11 cellular contexts compared by ENCODE assay signal in the genomic region with DNA sequence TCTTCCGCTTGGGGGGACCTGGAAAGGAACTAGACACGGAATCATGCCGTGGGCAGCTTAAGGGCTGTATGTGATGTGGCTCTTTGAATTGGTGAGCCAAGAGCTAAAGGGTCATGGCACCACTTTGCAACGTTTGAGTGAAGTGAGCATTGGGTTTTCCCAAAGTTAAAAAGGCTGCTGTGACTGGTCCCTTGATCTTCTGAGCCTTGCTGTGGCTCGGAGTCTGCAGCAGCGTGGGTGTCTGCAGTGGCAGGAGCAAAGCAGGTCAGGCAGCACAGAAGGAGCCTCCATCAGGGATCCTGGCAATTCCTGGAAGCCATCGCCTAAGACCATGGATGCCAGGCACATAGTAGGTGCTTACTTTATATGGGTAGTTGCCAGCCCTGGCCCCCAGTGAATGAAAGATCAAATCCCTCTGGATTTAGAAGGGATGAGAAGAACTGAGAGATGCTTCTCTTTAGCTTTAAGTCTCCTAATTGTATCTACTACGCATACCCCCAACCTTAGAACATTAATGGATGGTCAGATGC. TPM values are rescaled to one million over a fixed set of nuclear protein-coding genes. Genes with fewer than 3 reads are reported as not detected.
A peak's percentile ranks its signal among the peaks of the same experiment; 100 is the strongest.
DNase-seq lines count a peak whose midpoint lies in the region; ATAC-seq, FAIRE-seq and TF ChIP-seq lines count a peak whose summit lies in the region.
"Had no signal": no experiment of that assay in that cellular context is flagged by ENCODE, and none has a peak within 500 bp of the region (broad histone marks: within the 10 kb centered on the region; RNA-seq: fewer than 3 reads in every experiment).

No MANE protein-coding gene starts in this region.

- ATAC-seq in CD4-positive, alpha-beta T cell (ENCODE audit: poor library complexity): no peak
- no peak for ATAC-seq in naive thymus-derived CD4-positive, alpha-beta T cell
- ATAC-seq in upper lobe of left lung (ENCODE audit: low FRiP score in 2 of 2) (no peak), pancreas (no peak)

- no peaks in the 10 kb centered on the region for H3K27me3 ChIP-seq in CD4-positive, alpha-beta T cell (ENCODE audit: control insufficient read depth, insufficient read depth, low read length)
- peaks cover 9% of the 10 kb centered on the region; the same call in 1 of the 2 replicates for H3K27me3 ChIP-seq in HUES6 (ENCODE audit: control insufficient read depth, insufficient read depth, low read length)
- H3K27me3 ChIP-seq in naive thymus-derived CD4-positive, alpha-beta T cell (ENCODE audit: control insufficient read depth in 2 of 2, insufficient read depth in 2 of 2, low read length in 2 of 2): no peaks in the 10 kb centered on the region
- H3K27me3 ChIP-seq in upper lobe of left lung: no peaks in the 10 kb centered on the region
- H3K27me3 ChIP-seq in pancreas: no peaks in the 10 kb centered on the region

- H3K36me3 ChIP-seq in HUES6 (ENCODE audit: control insufficient read depth, insufficient read depth, low read length): no peaks in the 10 kb centered on the region
- no peaks in the 10 kb centered on the region for H3K36me3 ChIP-seq in naive thymus-derived CD4-positive, alpha-beta T cell (ENCODE audit: control insufficient read depth in 2 of 3, insufficient read depth in 3 of 3, low read length in 3 of 3)
- H3K36me3 ChIP-seq in upper lobe of left lung: no peaks in the 10 kb centered on the region
- H3K36me3 ChIP-seq in pancreas: no peaks in the 10 kb centered on the region

- no peak overlapping the region for H3K27ac ChIP-seq in CD4-positive, alpha-beta T cell (ENCODE audit: low read depth, low read length)
- H3K27ac ChIP-seq in HUES6 (ENCODE audit: low read depth, low read length) (no peak overlapping the region), upper lobe of left lung (peak overlapping the region in 1 of 4 donors; percentile 19), pancreas (no peak overlapping the region)
- H3K27ac ChIP-seq in naive thymus-derived CD4-positive, alpha-beta T cell (ENCODE audit: low read depth, low read length): no peak overlapping the region

- CTCF ChIA-PET in CD4-positive, alpha-beta T cell (lab: Charles Lee): interaction anchor here (0.6 kb wide), 1 partner anchor 10 kb away, joined by 3 read pairs; no protein-coding TSS in a partner anchor
- CTCF ChIA-PET in naive thymus-derived CD4-positive, alpha-beta T cell (lab: Charles Lee): interaction anchor here (1.3 kb wide), 1 partner anchor 45 kb away, joined by 7 read pairs; no protein-coding TSS in a partner anchor

- H3K4me1 Mint-ChIP-seq in CD4-positive, alpha-beta T cell (ENCODE audit: low read depth): peaks cover 52% of the 10 kb centered on the region
- peaks cover 33% of the 10 kb centered on the region for H3K4me1 Mint-ChIP-seq in activated T-helper 2 cell treated with anti-CD3 and anti-CD28 coated beads, Interferon-gamma antibody, Interleukin-2, Interleukin-4, amounts not matched to agents 10 μg/mL and 5 μg/mL and 100 μg/mL, durations not matched to agents 14 hours and 24 hours and 36 hours (ENCODE audit: low read depth)
- peaks cover 31 to 70% (median 48%) of the 10 kb centered on the region in 7 donors for H3K4me1 Mint-ChIP-seq in naive thymus-derived CD4-positive, alpha-beta T cell

- peaks cover 2% of the 10 kb centered on the region for H3K36me3 Mint-ChIP-seq in CD4-positive, alpha-beta T cell (ENCODE audit: low read depth)
- peaks cover 8% of the 10 kb centered on the region for H3K36me3 Mint-ChIP-seq in activated T-helper 2 cell treated with anti-CD3 and anti-CD28 coated beads, Interferon-gamma antibody, Interleukin-2, Interleukin-4, amounts not matched to agents 10 μg/mL and 5 μg/mL and 100 μg/mL, durations not matched to agents 14 hours and 24 hours and 36 hours (ENCODE audit: low read depth)
- peaks cover 0 to 4% (median 1%) of the 10 kb centered on the region in 5 donors for H3K36me3 Mint-ChIP-seq in naive thymus-derived CD4-positive, alpha-beta T cell

- DNase-seq in CD4-positive, alpha-beta T cell: no peak
- no peak for DNase-seq in activated T-helper 2 cell treated with anti-CD3 and anti-CD28 coated beads, Interferon-gamma antibody, Interleukin-2, Interleukin-4, amounts not matched to agents 10 μg/mL and 5 μg/mL and 100 μg/mL, durations not matched to agents 14 hours and 24 hours and 36 hours (ENCODE audit: low spot score)
- DNase-seq in naive thymus-derived CD4-positive, alpha-beta T cell: peak in 1 of 9 donors; percentile 13
- DNase-seq in DMS53 treated with DMSO at 0.1 percent for 48 hours (lab: John Stamatoyannopoulos, UW; ENCODE audit: unreplicated experiment) (no peak), upper lobe of left lung (no peak), GDM1 (lab: John Stamatoyannopoulos, UW) (no peak), pancreas (no peak)
- DNase-seq: cortex of kidney; NK-92 treated with Interleukin-12 subunit alpha and Interleukin-12 subunit beta, amount 100 ng/mL, for 24 hours; stimulated activated naive CD4-positive, alpha-beta T cell treated with Interleukin-2 at 50 U/mL for 16 hours had no signal

- intact Hi-C loops in CD4-positive, alpha-beta T cell (cut with DNase I, micrococcal nuclease): loop anchor here in 1 of 2 experiments (5.0 kb wide), 1 partner anchor 45 kb away; no protein-coding TSS in a partner anchor
- intact Hi-C loops in activated T-helper 2 cell treated with anti-CD3 and anti-CD28 coated beads, Interferon-gamma antibody, Interleukin-2, Interleukin-4, amounts not matched to agents 10 μg/mL and 5 μg/mL and 100 μg/mL, durations not matched to agents 14 hours and 24 hours and 36 hours (cut with micrococcal nuclease): loop anchor here (5.0 kb wide), 3 partner anchors 45 to 305 kb away; no protein-coding TSS in a partner anchor
- intact Hi-C loops in naive thymus-derived CD4-positive, alpha-beta T cell (cut with micrococcal nuclease): loop anchor here (1.0 to 10.0 kb wide), 7 partner anchors 21 to 1998 kb away; a partner anchor contains a TSS
- intact Hi-C loops in pancreas (cut with DNase I): no loop called here

- H3K27ac Mint-ChIP-seq in CD4-positive, alpha-beta T cell: peak overlapping the region; percentile 68
- no peak overlapping the region for H3K27ac Mint-ChIP-seq in activated T-helper 2 cell treated with anti-CD3 and anti-CD28 coated beads, Interferon-gamma antibody, Interleukin-2, Interleukin-4, amounts not matched to agents 10 μg/mL and 5 μg/mL and 100 μg/mL, durations not matched to agents 14 hours and 24 hours and 36 hours
- peak overlapping the region in 8 of 9 donors; percentile 0 to 86 (median 79) for H3K27ac Mint-ChIP-seq in naive thymus-derived CD4-positive, alpha-beta T cell

- no peak for FAIRE-seq in pancreas (lab: Jason Lieb, UNC)

- peak overlapping the region; percentile 93 for H3K4me3 Mint-ChIP-seq in CD4-positive, alpha-beta T cell
- peak overlapping the region; percentile 94 for H3K4me3 Mint-ChIP-seq in activated T-helper 2 cell treated with anti-CD3 and anti-CD28 coated beads, Interferon-gamma antibody, Interleukin-2, Interleukin-4, amounts not matched to agents 10 μg/mL and 5 μg/mL and 100 μg/mL, durations not matched to agents 14 hours and 24 hours and 36 hours (ENCODE audit: low read depth)
- peak overlapping the region; percentile 77 to 98 (median 90) for H3K4me3 Mint-ChIP-seq in naive thymus-derived CD4-positive, alpha-beta T cell

- TF ChIP-seq POLR2A in upper lobe of left lung (IDR thresholded peaks at IDR 0.05): no peak

- TF ChIP-seq EP300 in upper lobe of left lung (IDR thresholded peaks at IDR 0.05): no peak

- peak overlapping the region; percentile 4 for H3K9ac ChIP-seq in HUES6 (ENCODE audit: low read length)

- TF ChIP-seq CTCF in CD4-positive, alpha-beta T cell (IDR thresholded peaks at IDR 0.05): no peak
- no peak for TF ChIP-seq CTCF in upper lobe of left lung (IDR thresholded peaks at IDR 0.05)
- TF ChIP-seq CTCF in pancreas (IDR thresholded peaks at IDR 0.05): no peak

- POLR2A ChIA-PET in CD4-positive, alpha-beta T cell (lab: Charles Lee): no interaction called here
- POLR2A ChIA-PET in naive thymus-derived CD4-positive, alpha-beta T cell (lab: Charles Lee): interaction anchor here (0.9 kb wide), 1 partner anchor 10 kb away, joined by 4 read pairs; no protein-coding TSS in a partner anchor

- H3K4me3 ChIP-seq in HUES6 (ENCODE audit: low read depth, low read length) (peak overlapping the region; percentile 94), upper lobe of left lung (no peak overlapping the region), pancreas (no peak overlapping the region)
- peak overlapping the region; percentile 88 for H3K4me3 ChIP-seq in naive thymus-derived CD4-positive, alpha-beta T cell (ENCODE audit: low read length)

- no peaks in the 10 kb centered on the region for H3K9me3 ChIP-seq in CD4-positive, alpha-beta T cell (ENCODE audit: control insufficient read depth, low read length)
- H3K9me3 ChIP-seq in HUES6 (ENCODE audit: control insufficient read depth, insufficient read depth, low read depth, low read length): no peaks in the 10 kb centered on the region
- H3K9me3 ChIP-seq in naive thymus-derived CD4-positive, alpha-beta T cell (ENCODE audit: control insufficient read depth in 2 of 3, low read length in 3 of 3): no peaks in the 10 kb centered on the region
- no peaks in the 10 kb centered on the region for H3K9me3 ChIP-seq in upper lobe of left lung
- no peaks in the 10 kb centered on the region for H3K9me3 ChIP-seq in pancreas

- no peaks in the 10 kb centered on the region for H3K27me3 Mint-ChIP-seq in CD4-positive, alpha-beta T cell
- no peaks in the 10 kb centered on the region for H3K27me3 Mint-ChIP-seq in activated T-helper 2 cell treated with anti-CD3 and anti-CD28 coated beads, Interferon-gamma antibody, Interleukin-2, Interleukin-4, amounts not matched to agents 10 μg/mL and 5 μg/mL and 100 μg/mL, durations not matched to agents 14 hours and 24 hours and 36 hours (ENCODE audit: low read depth)
- no peaks in the 10 kb centered on the region for H3K27me3 Mint-ChIP-seq in naive thymus-derived CD4-positive, alpha-beta T cell

- H3K4me1 ChIP-seq in HUES6 (ENCODE audit: control insufficient read depth, insufficient read depth, low read length) (peaks cover 36% of the 10 kb centered on the region), upper lobe of left lung (peaks cover 12 to 23% (median 16%) of the 10 kb centered on the region in 4 donors), pancreas (peaks cover 0 to 12% (median 11%) of the 10 kb centered on the region in 3 donors)
- peaks cover 24 to 36% of the 10 kb centered on the region in 2 donors for H3K4me1 ChIP-seq in naive thymus-derived CD4-positive, alpha-beta T cell (ENCODE audit: control insufficient read depth in 2 of 2, insufficient read depth in 2 of 2, low read length in 2 of 2)

- WGBS in upper lobe of left lung, 2 donors: 85 to 89% methylated on average over 5 to 8 of the region's 8 CpGs
- WGBS in pancreas, 2 donors: 87% methylated on average over 8 of the region's 8 CpGs

- no peaks in the 10 kb centered on the region for H3K9me3 Mint-ChIP-seq in CD4-positive, alpha-beta T cell
- no peaks in the 10 kb centered on the region for H3K9me3 Mint-ChIP-seq in activated T-helper 2 cell treated with anti-CD3 and anti-CD28 coated beads, Interferon-gamma antibody, Interleukin-2, Interleukin-4, amounts not matched to agents 10 μg/mL and 5 μg/mL and 100 μg/mL, durations not matched to agents 14 hours and 24 hours and 36 hours
- no peaks in the 10 kb centered on the region for H3K9me3 Mint-ChIP-seq in naive thymus-derived CD4-positive, alpha-beta T cell

RNA-seq across cellular contexts. Expression of a gene that starts 1.8 kb away (rescaled TPM):
- 10 to 100 TPM; 17.1 to 17.6 TPM for total RNA-seq in CD4-positive, alpha-beta T cell
- total RNA-seq in activated T-helper 2 cell treated with anti-CD3 and anti-CD28 coated beads, Interferon-gamma antibody, Interleukin-2, Interleukin-4, amounts not matched to agents 10 μg/mL and 5 μg/mL and 100 μg/mL, durations not matched to agents 14 hours and 24 hours and 36 hours: 33.6 and 34.5 TPM in 2 replicates
- total RNA-seq in naive thymus-derived CD4-positive, alpha-beta T cell: 10 to 100 TPM; 24.3 to 39.5 (median 34.4) TPM
- 10 to 100 TPM; 50.0 to 55.0 TPM for polyA plus RNA-seq in naive thymus-derived CD4-positive, alpha-beta T cell
- total RNA-seq in upper lobe of left lung: 10 to 100 TPM; 22.6 to 52.9 (median 34.8) TPM
- total RNA-seq in pancreas: 10 to 100 TPM; 12.9 to 26.3 (median 15.3) TPM
- 10 to 100 TPM; 18.0 to 24.1 TPM for polyA plus RNA-seq in pancreas

Comparison
In these comparisons a context has a peak if more than half of its experiments do, and no peak if none do; other contexts are left out.
1. H3K4me3 ChIP-seq: peak in HUES6 (single experiment) and naive thymus-derived CD4-positive, alpha-beta T cell (single experiment); none in upper lobe of left lung (0 of 4) and pancreas (0 of 4).
2. intact Hi-C loops: an anchor here in activated T-helper 2 cell treated with anti-CD3 and anti-CD28 coated beads, Interferon-gamma antibody, Interleukin-2, Interleukin-4, amounts not matched to agents 10 μg/mL and 5 μg/mL and 100 μg/mL, durations not matched to agents 14 hours and 24 hours and 36 hours (5.0 kb wide) and naive thymus-derived CD4-positive, alpha-beta T cell (1.0 to 10.0 kb wide); none called in pancreas.
3. Peak in every context shown above with its lines, with median percentiles within 50 percentile points of each other: H3K4me3 Mint-ChIP-seq.